ENCODE assay signal across 16 cellular contexts in genomic region chr1:24739241-24739640, GRCh38. TPM values are rescaled to one million over a fixed set of nuclear protein-coding genes. Genes with fewer than 3 reads are reported as not detected.
DNase-seq lines count a peak whose midpoint lies in the region; ATAC-seq and TF ChIP-seq lines count a peak whose summit lies in the region.
"Had no signal": no experiment of that assay in that cellular context is flagged by ENCODE, and none has a peak within 500 bp of the region (broad histone marks: within the 10 kb centered on the region; RNA-seq: fewer than 3 reads in every experiment).

No MANE protein-coding gene starts in this region.

- ATAC-seq in IMR-90 (ENCODE audit: low read depth): no peak
- no peak for ATAC-seq in lower lobe of right lung
- no peak for ATAC-seq in HG03135 (IDR thresholded peaks at IDR 0.05; ENCODE audit: unreplicated experiment)
- ATAC-seq in stimulated activated naive B cell treated with anti-CD40 and anti-IgM and Interleukin-4, amounts not matched to agents 10 μg/mL and 1 μg/mL and 100 μg/mL, for 72 hours (replicated peaks): no peak
- ATAC-seq: K562 had no signal

- H3K18ac ChIP-seq in IMR-90 (ENCODE audit: low read depth, low read length): no peak overlapping the region

- no peaks in the 10 kb centered on the region for H3K9me3 Mint-ChIP-seq in activated naive CD4-positive, alpha-beta T cell treated with anti-CD3 and anti-CD28 coated beads, Interleukin-2, amount 10 ng/mL, durations not matched to agents 7 days and 5 days
- H3K9me3 Mint-ChIP-seq in activated naive CD4-positive, alpha-beta T cell treated with anti-CD3 and anti-CD28 coated beads for 36 hours: no peaks in the 10 kb centered on the region
- no peaks in the 10 kb centered on the region for H3K9me3 Mint-ChIP-seq in stimulated activated naive B cell treated with anti-CD40 and anti-IgM and Interleukin-4, amounts not matched to agents 10 μg/mL and 1 μg/mL and 100 μg/mL, for 72 hours
- H3K9me3 Mint-ChIP-seq: CD4-positive, alpha-beta T cell had no signal

- no peak overlapping the region for H3K56ac ChIP-seq in IMR-90 (ENCODE audit: extremely low read depth, insufficient read depth, low read length)

- TF ChIP-seq POLR2A in IMR-90 (IDR thresholded peaks at IDR 0.05; ENCODE audit: low read depth, low read length): no peak
- no peak for TF ChIP-seq POLR2A in spleen (IDR thresholded peaks at IDR 0.05)

- no peak overlapping the region for H3K27ac Mint-ChIP-seq in activated naive CD4-positive, alpha-beta T cell treated with anti-CD3 and anti-CD28 coated beads, Interleukin-2, amount 10 ng/mL, durations not matched to agents 7 days and 5 days
- no peak overlapping the region for H3K27ac Mint-ChIP-seq in activated naive CD4-positive, alpha-beta T cell treated with anti-CD3 and anti-CD28 coated beads for 36 hours
- no peak overlapping the region for H3K27ac Mint-ChIP-seq in stimulated activated naive B cell treated with anti-CD40 and anti-IgM and Interleukin-4, amounts not matched to agents 10 μg/mL and 1 μg/mL and 100 μg/mL, for 72 hours
- H3K27ac Mint-ChIP-seq: CD4-positive, alpha-beta T cell had no signal

- no peak overlapping the region for H2AK9ac ChIP-seq in IMR-90 (replicated peaks; ENCODE audit: low read depth, low read length, poor library complexity)

- H3K4ac ChIP-seq in IMR-90 (ENCODE audit: low read depth, low read length): no peak overlapping the region

- in situ Hi-C loops in IMR-90 (cut with MboI; ENCODE audit: low sequenced_read_pairs): loop anchor here (5.0 kb wide), 1 partner anchor 47 kb away; no protein-coding TSS in a partner anchor

- no peak for TF ChIP-seq RAD21 in IMR-90 (IDR thresholded peaks at IDR 0.05; ENCODE audit: low read length)

- no peak overlapping the region for H2BK5ac ChIP-seq in IMR-90 (ENCODE audit: low read depth, low read length, poor library complexity, severe bottlenecking)

- peak overlapping the region; percentile 35; the same call in 1 of the 2 replicates for H2AK5ac ChIP-seq in IMR-90 (ENCODE audit: low read depth, low read length)

- CTCF ChIA-PET in activated naive CD4-positive, alpha-beta T cell treated with anti-CD3 and anti-CD28 coated beads, Interleukin-2, amount 10 ng/mL, durations not matched to agents 7 days and 5 days (lab: Charles Lee): interaction anchor here (1.1 kb wide), 1 partner anchor 51 kb away, joined by 3 read pairs; no protein-coding TSS in a partner anchor
- CTCF ChIA-PET in activated naive CD4-positive, alpha-beta T cell treated with anti-CD3 and anti-CD28 coated beads for 36 hours (lab: Charles Lee): interaction anchor here (0.5 kb wide), 1 partner anchor 26 kb away, joined by 5 read pairs; no protein-coding TSS in a partner anchor
- CTCF ChIA-PET in IMR-90 (lab: Yijun Ruan, JAX): no interaction called here

- dilution Hi-C loops in IMR-90 (cut with HindIII; ENCODE audit: low sequenced_read_pairs, unreplicated experiment): no loop called here

- no TSS peak for BruUV-seq in IMR-90 (replicated peaks; lab: Mats Ljungman, UMichigan)

- H3K27me3 Mint-ChIP-seq in activated naive CD4-positive, alpha-beta T cell treated with anti-CD3 and anti-CD28 coated beads, Interleukin-2, amount 10 ng/mL, durations not matched to agents 7 days and 5 days: peaks cover 31% of the 10 kb centered on the region
- no peaks in the 10 kb centered on the region for H3K27me3 Mint-ChIP-seq in activated naive CD4-positive, alpha-beta T cell treated with anti-CD3 and anti-CD28 coated beads for 36 hours (ENCODE audit: low read depth)
- H3K27me3 Mint-ChIP-seq in stimulated activated naive B cell treated with anti-CD40 and anti-IgM and Interleukin-4, amounts not matched to agents 10 μg/mL and 1 μg/mL and 100 μg/mL, for 72 hours: no peaks in the 10 kb centered on the region

- intact Hi-C loops in activated naive CD4-positive, alpha-beta T cell treated with anti-CD3 and anti-CD28 coated beads for 36 hours (cut with micrococcal nuclease): no loop called here
- intact Hi-C loops in IMR-90 (cut with micrococcal nuclease) (no loop called here), lower lobe of right lung (cut with DNase I) (no loop called here), spleen (cut with DNase I; ENCODE audit: low total_unique reads) (no loop called here)

- peaks cover 22% of the 10 kb centered on the region for H3K9me1 ChIP-seq in IMR-90 (ENCODE audit: insufficient read depth, low read length)

- no peak overlapping the region for H3K14ac ChIP-seq in IMR-90 (replicated peaks; ENCODE audit: low read depth, low read length)

- no peak for TF ChIP-seq CTCF in IMR-90 (conservative IDR thresholded peaks at IDR 0.05; ENCODE audit: low read depth, low read length)
- TF ChIP-seq CTCF in lower lobe of right lung (IDR thresholded peaks at IDR 0.05): no peak
- no peak for TF ChIP-seq CTCF in spleen (IDR thresholded peaks at IDR 0.05 in 8 of 11, conservative IDR thresholded peaks at IDR 0.05 in 3 of 11)

- peaks cover 22% of the 10 kb centered on the region for H3K4me1 Mint-ChIP-seq in activated naive CD4-positive, alpha-beta T cell treated with anti-CD3 and anti-CD28 coated beads, Interleukin-2, amount 10 ng/mL, durations not matched to agents 7 days and 5 days
- peaks cover 22% of the 10 kb centered on the region for H3K4me1 Mint-ChIP-seq in activated naive CD4-positive, alpha-beta T cell treated with anti-CD3 and anti-CD28 coated beads for 36 hours (ENCODE audit: low read depth)
- H3K4me1 Mint-ChIP-seq in stimulated activated naive B cell treated with anti-CD40 and anti-IgM and Interleukin-4, amounts not matched to agents 10 μg/mL and 1 μg/mL and 100 μg/mL, for 72 hours: peaks cover 38 to 68% of the 10 kb centered on the region in 2 donors

- H3K79me1 ChIP-seq in IMR-90 (ENCODE audit: low read depth in 1 of 2, low read length in 2 of 2): peaks cover 0 to 31% of the 10 kb centered on the region in 2 experiments; a peak in 2 of 4 replicates

- no peak overlapping the region for H3K4me3 Mint-ChIP-seq in activated naive CD4-positive, alpha-beta T cell treated with anti-CD3 and anti-CD28 coated beads, Interleukin-2, amount 10 ng/mL, durations not matched to agents 7 days and 5 days
- no peak overlapping the region for H3K4me3 Mint-ChIP-seq in activated naive CD4-positive, alpha-beta T cell treated with anti-CD3 and anti-CD28 coated beads for 36 hours
- H3K4me3 Mint-ChIP-seq in stimulated activated naive B cell treated with anti-CD40 and anti-IgM and Interleukin-4, amounts not matched to agents 10 μg/mL and 1 μg/mL and 100 μg/mL, for 72 hours: no peak overlapping the region
- H3K4me3 Mint-ChIP-seq: CD4-positive, alpha-beta T cell had no signal

- H4K5ac ChIP-seq in IMR-90 (ENCODE audit: low read depth, low read length): no peak overlapping the region

- peak overlapping the region; percentile 25; the same call in 1 of the 2 replicates for H2BK120ac ChIP-seq in IMR-90 (ENCODE audit: low read depth, low read length)

- peaks cover 34% of the 10 kb centered on the region for H3K4me1 ChIP-seq in IMR-90 (ENCODE audit: control insufficient read depth, insufficient read depth, low read length)
- H3K4me1 ChIP-seq in lower lobe of right lung: peaks cover 50% of the 10 kb centered on the region
- peaks cover 19 to 81% (median 62%) of the 10 kb centered on the region in 6 donors for H3K4me1 ChIP-seq in spleen

- no peaks in the 10 kb centered on the region for H3K36me3 Mint-ChIP-seq in activated naive CD4-positive, alpha-beta T cell treated with anti-CD3 and anti-CD28 coated beads, Interleukin-2, amount 10 ng/mL, durations not matched to agents 7 days and 5 days
- H3K36me3 Mint-ChIP-seq in activated naive CD4-positive, alpha-beta T cell treated with anti-CD3 and anti-CD28 coated beads for 36 hours (ENCODE audit: low read depth): no peaks in the 10 kb centered on the region
- no peaks in the 10 kb centered on the region for H3K36me3 Mint-ChIP-seq in stimulated activated naive B cell treated with anti-CD40 and anti-IgM and Interleukin-4, amounts not matched to agents 10 μg/mL and 1 μg/mL and 100 μg/mL, for 72 hours

- POLR2A ChIA-PET in IMR-90 (lab: Charles Lee; ENCODE audit: unreplicated experiment): no interaction called here

- H2BK15ac ChIP-seq in IMR-90 (ENCODE audit: low read depth, low read length): 0 out of 3 replicates have a peak overlapping the region, but pooled peaks have one; percentile 24

- no peak overlapping the region for H3K9ac ChIP-seq in IMR-90 (ENCODE audit: low read depth, low read length)

- H3K4me2 ChIP-seq in IMR-90 (ENCODE audit: low read depth, low read length): no peak overlapping the region

- 0 out of 2 replicates have a peak overlapping the region, but pooled peaks have one; percentile 53 for H2BK20ac ChIP-seq in IMR-90 (ENCODE audit: low read depth, low read length)

- WGBS in IMR-90 (ENCODE audit: extremely low coverage in 2 of 2, insufficient read length in 1 of 2), 2 experiments: no CpG with 5 or more reads among the region's 9 CpGs
- WGBS in spleen, 5 donors: 98 to 100% (median 98%) methylated on average over 9 of the region's 9 CpGs

- H4K20me1 ChIP-seq in IMR-90 (ENCODE audit: insufficient read depth, low read length): no peaks in the 10 kb centered on the region

- H3K4me3 ChIP-seq in IMR-90 (ENCODE audit: insufficient read depth, low read depth, low read length): no peak overlapping the region
- no peak overlapping the region for H3K4me3 ChIP-seq in lower lobe of right lung
- H3K4me3 ChIP-seq in spleen: no peak overlapping the region
- H3K4me3 ChIP-seq: K562 had no signal

- DNase-seq in activated naive CD4-positive, alpha-beta T cell treated with anti-CD3 and anti-CD28 coated beads, Interleukin-2, amount 10 ng/mL, durations not matched to agents 7 days and 5 days: peak; percentile 12
- no peak for DNase-seq in activated naive CD4-positive, alpha-beta T cell treated with anti-CD3 and anti-CD28 coated beads for 36 hours
- DNase-seq in IMR-90 (no peak), lower lobe of right lung (peak; percentile 18), spleen (peak; percentile 15), mucosa of gallbladder (ENCODE audit: low spot score) (no peak)
- DNase-seq in stimulated activated naive B cell treated with anti-CD40 and anti-IgM and Interleukin-4, amounts not matched to agents 10 μg/mL and 1 μg/mL and 100 μg/mL, for 72 hours: no peak
- DNase-seq: AML-193; C1 segment of cervical spinal cord; Calu3; CD4-positive, alpha-beta T cell; DMS 273 treated with DMSO at 0.1 percent for 48 hours; H7 had no signal

- H2AFZ ChIP-seq in IMR-90 (replicated peaks; ENCODE audit: low read length, poor library complexity): no peak overlapping the region

- H3K27me3 ChIP-seq in IMR-90 (ENCODE audit: control insufficient read depth, insufficient read depth, low read length): no peaks in the 10 kb centered on the region
- no peaks in the 10 kb centered on the region for H3K27me3 ChIP-seq in lower lobe of right lung (ENCODE audit: low read depth)
- no peaks in the 10 kb centered on the region for H3K27me3 ChIP-seq in spleen (replicated peaks in 1 of 7)

- H3K9me3 ChIP-seq in IMR-90 (ENCODE audit: control insufficient read depth, insufficient read depth, low read length): no peaks in the 10 kb centered on the region
- H3K9me3 ChIP-seq in lower lobe of right lung: no peaks in the 10 kb centered on the region
- no peaks in the 10 kb centered on the region for H3K9me3 ChIP-seq in spleen

- no peak overlapping the region for H4K91ac ChIP-seq in IMR-90 (ENCODE audit: insufficient read depth, low read depth, low read length)

- no peak overlapping the region for H3K23ac ChIP-seq in IMR-90 (ENCODE audit: low read depth, low read length)

- no peak overlapping the region for H3K27ac ChIP-seq in IMR-90 (ENCODE audit: insufficient read depth, low read length)
- H3K27ac ChIP-seq in lower lobe of right lung: no peak overlapping the region
- no peak overlapping the region for H3K27ac ChIP-seq in spleen
- H3K27ac ChIP-seq: 22Rv1 had no signal

- H3K36me3 ChIP-seq in IMR-90 (ENCODE audit: control insufficient read depth, insufficient read depth, low read length): no peaks in the 10 kb centered on the region
- no peaks in the 10 kb centered on the region for H3K36me3 ChIP-seq in lower lobe of right lung
- no peaks in the 10 kb centered on the region for H3K36me3 ChIP-seq in spleen

- no peak overlapping the region for H4K8ac ChIP-seq in IMR-90 (ENCODE audit: low read depth in 2 of 2, low read length in 2 of 2)

RNA-seq across cellular contexts. Expression of gene CLIC4, which starts 6.0 kb away (rescaled TPM):
- total RNA-seq in activated naive CD4-positive, alpha-beta T cell treated with anti-CD3 and anti-CD28 coated beads for 36 hours: 10 to 100 TPM; 38.0 to 44.3 TPM
- total RNA-seq in IMR-90 (2012; rRNA removed): 392 and 524 TPM in 2 replicates
- 194 and 242 TPM in 2 replicates for polyA plus RNA-seq in IMR-90 (2012; rRNA removed)
- 181 and 264 TPM in 2 replicates for polyA plus RNA-seq in IMR-90 (2012; cell fraction: cytosol; rRNA removed)
- polyA plus RNA-seq in IMR-90 (2012; cell fraction: nucleus; rRNA removed; ENCODE audit: low replicate concordance): 149 and 183 TPM in 2 replicates
- 169 TPM for total RNA-seq in lower lobe of right lung
- 10 to 100 TPM; 60.9 to 99.6 (median 73.8) TPM for total RNA-seq in spleen
- 10 to 100 TPM; 17.0 to 32.2 (median 27.0) TPM for polyA plus RNA-seq in spleen
- total RNA-seq in mucosa of gallbladder: 204 TPM

Comparison
In these comparisons a context has a peak if more than half of its experiments do, and no peak if none do; other contexts are left out.
1. DNase-seq: peak in activated naive CD4-positive, alpha-beta T cell treated with anti-CD3 and anti-CD28 coated beads, Interleukin-2, amount 10 ng/mL, durations not matched to agents 7 days and 5 days (single experiment), lower lobe of right lung (single experiment) and spleen (single experiment); none in activated naive CD4-positive, alpha-beta T cell treated with anti-CD3 and anti-CD28 coated beads for 36 hours (single experiment), IMR-90 (single experiment), mucosa of gallbladder (single experiment) and stimulated activated naive B cell treated with anti-CD40 and anti-IgM and Interleukin-4, amounts not matched to agents 10 μg/mL and 1 μg/mL and 100 μg/mL, for 72 hours (single experiment).